8 cellular contexts compared by ENCODE assay signal in genomic region chr11:57335023-57335342, GRCh38.
DNase-seq lines count a peak whose midpoint lies in the region; ATAC-seq and TF ChIP-seq lines count a peak whose summit lies in the region.

No MANE protein-coding gene starts in this region.

- H3K27me3 Mint-ChIP-seq in T-helper 1 cell treated with Interleukin-12 subunit alpha and Interleukin-12 subunit beta and Interleukin-4 antibody, amounts not matched to agents 30 μg/mL and 1 μg/mL, for 36 hours (ENCODE audit: low read depth), result no peaks in the 10 kb centered on the region

- WGBS in iPS DF 6.9 (ENCODE audit: insufficient coverage, insufficient read length), result no CpG with 5 or more reads among the region's 7 CpGs

- H3K4me1 Mint-ChIP-seq in T-helper 1 cell treated with Interleukin-12 subunit alpha and Interleukin-12 subunit beta and Interleukin-4 antibody, amounts not matched to agents 30 μg/mL and 1 μg/mL, for 36 hours (ENCODE audit: low read depth), result peaks cover 29% of the 10 kb centered on the region

- H3K36me3 ChIP-seq in iPS DF 6.9 (ENCODE audit: control insufficient read depth, insufficient read depth, low read length) (peaks cover 27% of the 10 kb centered on the region), subcutaneous abdominal adipose tissue (ENCODE audit: control insufficient read depth in 5 of 5, insufficient read depth in 5 of 5, low read length in 5 of 5) (peaks cover 3 to 41% (median 35%) of the 10 kb centered on the region in 5 donors)

- peak overlapping the region; percentile 87 for H3K27ac Mint-ChIP-seq in T-helper 1 cell treated with Interleukin-12 subunit alpha and Interleukin-12 subunit beta and Interleukin-4 antibody, amounts not matched to agents 30 μg/mL and 1 μg/mL, for 36 hours

- H3K4me1 ChIP-seq in iPS DF 6.9 (ENCODE audit: control insufficient read depth, insufficient read depth, low read length) (peaks cover 1% of the 10 kb centered on the region; the same call in 1 of the 2 replicates), subcutaneous abdominal adipose tissue (ENCODE audit: control insufficient read depth in 5 of 5, insufficient read depth in 5 of 5, low read length in 5 of 5) (peaks cover 7 to 27% (median 20%) of the 10 kb centered on the region in 5 donors)

- H3K27me3 ChIP-seq in iPS DF 6.9 (ENCODE audit: control insufficient read depth, insufficient read depth, low read length), result no peaks in the 10 kb centered on the region
- H3K27me3 ChIP-seq in subcutaneous abdominal adipose tissue (ENCODE audit: control insufficient read depth in 5 of 5, insufficient read depth in 4 of 5, low read length in 5 of 5), result no peaks in the 10 kb centered on the region

- no peak for DNase-seq in T-helper 1 cell
- DNase-seq in iPS DF 6.9 (ENCODE audit: low read depth, low spot score), result no peak
- DNase-seq in activated effector memory CD4-positive, alpha-beta T cell treated with Interleukin-2 at 50 U/mL for 16 hours, result no peak
- no peak for DNase-seq in kidney glomerular epithelial cell (lab: John Stamatoyannopoulos, UW)

- H3K9ac ChIP-seq in subcutaneous abdominal adipose tissue (ENCODE audit: low read length in 5 of 5), result peak overlapping the region in 4 of 5 donors; percentile 49 to 82 (median 76)

- no peak for TF ChIP-seq CTCF in WI38 (IDR thresholded peaks at IDR 0.05; ENCODE audit: low read depth, low read length)

- H3K4me3 ChIP-seq in WI38 (ENCODE audit: low read depth, low read length), result peak overlapping the region; percentile 83
- H3K4me3 ChIP-seq in iPS DF 6.9 (ENCODE audit: low read length), result peak overlapping the region; percentile 87; the same call in 1 of the 2 replicates
- peak overlapping the region; percentile 76 to 81 (median 77) for H3K4me3 ChIP-seq in subcutaneous abdominal adipose tissue (ENCODE audit: low read depth in 1 of 5, low read length in 5 of 5)

- H3K9me3 ChIP-seq in iPS DF 6.9 (ENCODE audit: control insufficient read depth, insufficient read depth, low read length), result no peaks in the 10 kb centered on the region
- no peaks in the 10 kb centered on the region for H3K9me3 ChIP-seq in subcutaneous abdominal adipose tissue (ENCODE audit: control insufficient read depth in 5 of 5, low read length in 5 of 5)

- no peaks in the 10 kb centered on the region for H3K9me3 Mint-ChIP-seq in T-helper 1 cell treated with Interleukin-12 subunit alpha and Interleukin-12 subunit beta and Interleukin-4 antibody, amounts not matched to agents 30 μg/mL and 1 μg/mL, for 36 hours

- no peak for ATAC-seq in GM18520 (IDR thresholded peaks at IDR 0.05; ENCODE audit: unreplicated experiment)

- peaks cover 31% of the 10 kb centered on the region for H3K36me3 Mint-ChIP-seq in T-helper 1 cell treated with Interleukin-12 subunit alpha and Interleukin-12 subunit beta and Interleukin-4 antibody, amounts not matched to agents 30 μg/mL and 1 μg/mL, for 36 hours (ENCODE audit: low read depth)

- no peak overlapping the region for H3K27ac ChIP-seq in iPS DF 6.9 (ENCODE audit: low read length)
- peak overlapping the region; percentile 81 for H3K27ac ChIP-seq in subcutaneous abdominal adipose tissue (ENCODE audit: low read depth, low read length)

- peak overlapping the region; percentile 97 for H3K4me3 Mint-ChIP-seq in T-helper 1 cell treated with Interleukin-12 subunit alpha and Interleukin-12 subunit beta and Interleukin-4 antibody, amounts not matched to agents 30 μg/mL and 1 μg/mL, for 36 hours
